In the genomic region with DNA sequence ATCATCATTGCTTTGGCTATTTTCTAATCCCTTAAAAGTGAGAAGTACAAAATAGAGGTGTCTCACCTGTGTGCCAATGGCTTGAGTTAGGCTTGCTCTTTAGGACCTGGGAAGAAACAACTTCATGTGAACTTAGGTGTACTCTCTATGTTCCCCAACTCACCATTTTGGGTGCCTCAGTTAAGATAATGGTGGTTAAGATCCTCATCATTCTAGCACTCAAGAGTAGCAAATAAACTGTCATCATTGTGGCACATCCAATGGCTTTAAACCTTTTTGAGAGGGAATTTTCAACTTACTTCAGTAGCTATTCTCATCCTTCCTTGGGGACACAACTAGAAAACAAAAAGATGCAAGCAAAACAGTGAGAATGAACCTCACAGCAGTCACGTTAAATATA, we compare ENCODE assay signal across 8 cellular contexts. TPM values are rescaled to one million over a fixed set of nuclear protein-coding genes. Genes with fewer than 3 reads are reported as not detected.
A peak's percentile ranks its signal among the peaks of the same experiment; 100 is the strongest.
DNase-seq lines count a peak whose midpoint lies in the region; TF ChIP-seq lines count a peak whose summit lies in the region.

No MANE protein-coding gene starts in this region.

- TF ChIP-seq EP300 in stomach (IDR thresholded peaks at IDR 0.05), result no peak

- CTCF ChIA-PET in activated CD4-positive, alpha-beta T cell treated with anti-CD3 and anti-CD28 coated beads, Interleukin-2, amount 10 ng/mL, durations not matched to agents 7 days and 5 days (lab: Charles Lee), result no interaction called here
- CTCF ChIA-PET in activated CD4-positive, alpha-beta memory T cell treated with anti-CD3 and anti-CD28 coated beads for 36 hours (lab: Charles Lee), result no interaction called here

- no peaks in the 10 kb centered on the region for H3K27me3 ChIP-seq in stomach

- no peaks in the 10 kb centered on the region for H3K9me3 ChIP-seq in stomach

- DNase-seq in activated CD4-positive, alpha-beta T cell treated with anti-CD3 and anti-CD28 coated beads, Interleukin-2, amount 10 ng/mL, durations not matched to agents 7 days and 5 days, result no peak
- no peak for DNase-seq in activated CD4-positive, alpha-beta T cell treated with anti-CD3 and anti-CD28 coated beads for 1 hour
- DNase-seq in activated CD4-positive, alpha-beta memory T cell treated with anti-CD3 and anti-CD28 coated beads for 36 hours, result no peak
- DNase-seq in stomach (no peak), inferior parietal cortex (ENCODE audit: extremely low spot score) (no peak), hepatic stellate cell (ENCODE audit: low spot score) (no peak), AG20443 (ENCODE audit: low spot score) (no peak)

- H3K27ac ChIP-seq in stomach, result peak overlapping the region in 4 of 5 donors; percentile 94 to 98 (median 95)

- H3K4me1 ChIP-seq in stomach, result peaks cover 20 to 69% (median 42%) of the 10 kb centered on the region in 4 donors

- peaks cover 40 to 60% (median 55%) of the 10 kb centered on the region in 4 donors for H3K36me3 ChIP-seq in stomach

- H3K4me3 Mint-ChIP-seq in activated CD4-positive, alpha-beta T cell treated with anti-CD3 and anti-CD28 coated beads, Interleukin-2, amount 10 ng/mL, durations not matched to agents 7 days and 5 days, result peak overlapping the region; percentile 95
- peak overlapping the region; percentile 99 for H3K4me3 Mint-ChIP-seq in activated CD4-positive, alpha-beta memory T cell treated with anti-CD3 and anti-CD28 coated beads for 36 hours

- H3K36me3 Mint-ChIP-seq in activated CD4-positive, alpha-beta T cell treated with anti-CD3 and anti-CD28 coated beads, Interleukin-2, amount 10 ng/mL, durations not matched to agents 7 days and 5 days (ENCODE audit: low read depth), result peaks cover 60% of the 10 kb centered on the region
- H3K36me3 Mint-ChIP-seq in activated CD4-positive, alpha-beta memory T cell treated with anti-CD3 and anti-CD28 coated beads for 36 hours, result peaks cover 61% of the 10 kb centered on the region

- POLR2A ChIA-PET in activated CD4-positive, alpha-beta T cell treated with anti-CD3 and anti-CD28 coated beads, Interleukin-2, amount 10 ng/mL, durations not matched to agents 7 days and 5 days (lab: Charles Lee), result no interaction called here
- POLR2A ChIA-PET in activated CD4-positive, alpha-beta memory T cell treated with anti-CD3 and anti-CD28 coated beads for 36 hours (lab: Charles Lee), result interaction anchor here (3.2 to 4.0 kb wide), 2 partner anchors 42 kb away, joined by 21 to 25 read pairs; partner anchors contain the start of genes CENPL and DARS2

- H3K27ac Mint-ChIP-seq in activated CD4-positive, alpha-beta T cell treated with anti-CD3 and anti-CD28 coated beads, Interleukin-2, amount 10 ng/mL, durations not matched to agents 7 days and 5 days, result peak overlapping the region; percentile 96
- peak overlapping the region; percentile 98 for H3K27ac Mint-ChIP-seq in activated CD4-positive, alpha-beta memory T cell treated with anti-CD3 and anti-CD28 coated beads for 36 hours

- peaks cover 66% of the 10 kb centered on the region for H3K4me1 Mint-ChIP-seq in activated CD4-positive, alpha-beta T cell treated with anti-CD3 and anti-CD28 coated beads, Interleukin-2, amount 10 ng/mL, durations not matched to agents 7 days and 5 days
- H3K4me1 Mint-ChIP-seq in activated CD4-positive, alpha-beta memory T cell treated with anti-CD3 and anti-CD28 coated beads for 36 hours (ENCODE audit: low read depth), result peaks cover 64% of the 10 kb centered on the region

- no peaks in the 10 kb centered on the region for H3K9me3 Mint-ChIP-seq in activated CD4-positive, alpha-beta T cell treated with anti-CD3 and anti-CD28 coated beads, Interleukin-2, amount 10 ng/mL, durations not matched to agents 7 days and 5 days
- no peaks in the 10 kb centered on the region for H3K9me3 Mint-ChIP-seq in activated CD4-positive, alpha-beta memory T cell treated with anti-CD3 and anti-CD28 coated beads for 36 hours

- intact Hi-C loops in activated CD4-positive, alpha-beta memory T cell treated with anti-CD3 and anti-CD28 coated beads for 36 hours (cut with micrococcal nuclease), result loop anchor here (5.0 kb wide), 1 partner anchor 1119 kb away; no protein-coding TSS in a partner anchor
- intact Hi-C loops in stomach (cut with DNase I; ENCODE audit: low total_unique reads), result loop anchor here (10.0 kb wide), 1 partner anchor 58 kb away; no protein-coding TSS in a partner anchor

- H3K4me3 ChIP-seq in iPS-11a (ENCODE audit: low read depth, low read length) (peak overlapping the region; percentile 99), stomach (peak overlapping the region; percentile 61 to 77 (median 68))

- 4 to 15% (median 12%) methylated on average over 1 of the region's 1 CpG for WGBS in stomach, 5 donors

- no peaks in the 10 kb centered on the region for H3K27me3 Mint-ChIP-seq in activated CD4-positive, alpha-beta T cell treated with anti-CD3 and anti-CD28 coated beads, Interleukin-2, amount 10 ng/mL, durations not matched to agents 7 days and 5 days
- peaks cover 3% of the 10 kb centered on the region for H3K27me3 Mint-ChIP-seq in activated CD4-positive, alpha-beta memory T cell treated with anti-CD3 and anti-CD28 coated beads for 36 hours

- TF ChIP-seq POLR2A in stomach (IDR thresholded peaks at IDR 0.05), result no peak

- TF ChIP-seq CTCF in stomach (IDR thresholded peaks at IDR 0.05), result no peak

RNA-seq across cellular contexts. Expression of gene GAS5, which starts 1.3 kb away (rescaled TPM):
- total RNA-seq in activated CD4-positive, alpha-beta T cell treated with anti-CD3 and anti-CD28 coated beads, Interleukin-2, amount 10 ng/mL, durations not matched to agents 7 days and 5 days, result 100 to 1,000 TPM; 328 to 370 TPM
- total RNA-seq in activated CD4-positive, alpha-beta memory T cell treated with anti-CD3 and anti-CD28 coated beads for 36 hours, result 100 to 1,000 TPM; 913 to 929 TPM
- 100 to 1,000 TPM; 256 to 453 (median 353) TPM for total RNA-seq in stomach
- polyA plus RNA-seq in stomach, result 1,000 to 10,000 TPM in 1 of 3 donors, 100 to 1,000 TPM in 2; 712 to 1,014 (median 897) TPM

RNA-seq across cellular contexts. Expression of gene ZBTB37, which starts 1.7 kb away (rescaled TPM):
- total RNA-seq in activated CD4-positive, alpha-beta T cell treated with anti-CD3 and anti-CD28 coated beads, Interleukin-2, amount 10 ng/mL, durations not matched to agents 7 days and 5 days, result 10 to 100 TPM; 10.2 to 10.9 TPM
- 1 to 10 TPM; 8.2 to 8.3 TPM for total RNA-seq in activated CD4-positive, alpha-beta memory T cell treated with anti-CD3 and anti-CD28 coated beads for 36 hours
- 10 to 100 TPM in 4 of 5 donors, under 1 TPM in 1; 0.29 to 62.9 (median 17.2) TPM for total RNA-seq in stomach
- polyA plus RNA-seq in stomach, result under 1 TPM; 0.37 to 0.61 (median 0.55) TPM

RNA-seq across cellular contexts. Expression of gene CENPL, which starts 41.8 kb away (rescaled TPM):
- 10 to 100 TPM; 35.5 to 39.7 TPM for total RNA-seq in activated CD4-positive, alpha-beta T cell treated with anti-CD3 and anti-CD28 coated beads, Interleukin-2, amount 10 ng/mL, durations not matched to agents 7 days and 5 days
- total RNA-seq in activated CD4-positive, alpha-beta memory T cell treated with anti-CD3 and anti-CD28 coated beads for 36 hours, result 10 to 100 TPM; 24.5 to 26.3 TPM
- total RNA-seq in stomach, result 10 to 100 TPM in 1 of 5 donors, 1 to 10 TPM in 3, under 1 TPM in 1; 0.45 to 14.1 (median 4.1) TPM
- 1 to 10 TPM; 2.0 to 4.4 (median 2.6) TPM for polyA plus RNA-seq in stomach

RNA-seq across cellular contexts. Expression of gene DARS2, which starts 42.0 kb away (rescaled TPM):
- 10 to 100 TPM; 28.1 to 30.8 TPM for total RNA-seq in activated CD4-positive, alpha-beta T cell treated with anti-CD3 and anti-CD28 coated beads, Interleukin-2, amount 10 ng/mL, durations not matched to agents 7 days and 5 days
- 10 to 100 TPM; 43.1 to 43.6 TPM for total RNA-seq in activated CD4-positive, alpha-beta memory T cell treated with anti-CD3 and anti-CD28 coated beads for 36 hours
- 10 to 100 TPM in 4 of 5 donors, 1 to 10 TPM in 1; 3.1 to 36.8 (median 20.3) TPM for total RNA-seq in stomach
- polyA plus RNA-seq in stomach, result 1 to 10 TPM; 4.8 to 5.4 (median 4.9) TPM

RNA-seq across cellular contexts. Expression of gene SERPINC1, which starts 50.7 kb away (rescaled TPM):
- total RNA-seq in activated CD4-positive, alpha-beta T cell treated with anti-CD3 and anti-CD28 coated beads, Interleukin-2, amount 10 ng/mL, durations not matched to agents 7 days and 5 days, result under 1 TPM; 0.17 TPM
- not detected for total RNA-seq in activated CD4-positive, alpha-beta memory T cell treated with anti-CD3 and anti-CD28 coated beads for 36 hours
- total RNA-seq in stomach, result under 1 TPM in 2 of 5 donors, not detected in 3; 0.18 to 0.89 TPM
- polyA plus RNA-seq in stomach, result under 1 TPM in 1 of 3 donors, not detected in 2; 0.20 TPM
